9 cellular contexts compared by ENCODE assay signal in the genomic region with DNA sequence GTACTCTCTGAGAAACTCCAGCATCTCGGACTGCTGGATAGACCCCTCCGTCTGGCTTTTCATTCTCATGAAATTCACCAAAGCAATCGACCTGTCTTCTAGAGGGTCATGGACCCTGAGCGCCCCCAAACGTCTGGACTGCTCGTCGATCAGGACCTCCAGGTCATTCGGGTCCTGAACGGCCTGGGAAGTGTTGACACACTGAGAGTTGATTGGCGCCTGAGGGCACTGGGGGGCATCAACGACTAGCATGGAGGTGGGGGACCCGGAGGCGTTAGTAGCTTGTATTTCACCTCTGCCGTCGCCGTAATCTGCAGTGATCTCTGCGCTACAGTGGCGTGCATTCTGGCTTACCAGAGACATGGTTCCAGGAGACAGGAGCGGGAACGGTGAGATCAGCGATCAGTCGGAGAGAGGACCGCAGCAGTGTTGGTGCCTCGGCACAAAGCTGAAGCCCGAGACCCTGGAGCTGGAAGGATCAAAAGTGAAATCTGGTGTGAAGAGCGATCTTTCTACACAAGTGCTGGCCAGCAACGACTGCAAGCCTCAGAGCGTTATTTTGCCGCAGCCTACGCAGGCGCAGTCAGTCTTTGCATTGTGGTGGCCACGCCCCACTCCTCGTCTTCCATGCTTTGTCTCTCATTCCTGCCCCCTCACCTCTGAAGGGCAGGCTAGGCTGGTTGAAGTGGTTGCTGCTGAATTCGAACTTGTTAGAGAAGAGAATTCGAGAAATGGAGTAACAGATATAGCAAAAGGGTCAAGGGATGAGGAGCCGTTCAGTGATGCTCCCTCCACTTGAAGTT. TPM values are rescaled to one million over a fixed set of nuclear protein-coding genes. Genes with fewer than 3 reads are reported as not detected.
DNase-seq lines count a peak whose midpoint lies in the region; ATAC-seq, FAIRE-seq and TF ChIP-seq lines count a peak whose summit lies in the region.
"Had no signal": no experiment of that assay in that cellular context is flagged by ENCODE, and none has a peak within 500 bp of the region (broad histone marks: within the 10 kb centered on the region; RNA-seq: fewer than 3 reads in every experiment).

A gene with protein sequence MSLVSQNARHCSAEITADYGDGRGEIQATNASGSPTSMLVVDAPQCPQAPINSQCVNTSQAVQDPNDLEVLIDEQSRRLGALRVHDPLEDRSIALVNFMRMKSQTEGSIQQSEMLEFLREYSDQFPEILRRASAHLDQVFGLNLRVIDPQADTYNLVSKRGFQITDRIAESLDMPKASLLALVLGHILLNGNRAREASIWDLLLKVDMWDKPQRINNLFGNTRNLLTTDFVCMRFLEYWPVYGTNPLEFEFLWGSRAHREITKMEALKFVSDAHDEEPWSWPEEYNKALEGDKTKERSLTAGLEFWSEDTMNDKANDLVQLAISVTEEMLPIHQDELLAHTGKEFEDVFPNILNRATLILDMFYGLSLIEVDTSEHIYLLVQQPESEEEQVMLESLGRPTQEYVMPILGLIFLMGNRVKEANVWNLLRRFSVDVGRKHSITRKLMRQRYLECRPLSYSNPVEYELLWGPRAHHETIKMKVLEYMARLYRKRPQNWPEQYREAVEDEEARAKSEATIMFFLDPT (minus strand): TSS at position 566 of the 803 bp plus-strand sequence. CDS start 203 bp downstream, at position 363.

- peak within 1 kb of the TSS; percentile 18; the same call in 1 of the 2 replicates for H3K4me2 ChIP-seq in K562 (ENCODE audit: insufficient read depth, low read length)

- no peaks in the 10 kb centered on the region for H4K20me1 ChIP-seq in K562 (replicated peaks; ENCODE audit: control insufficient read depth, insufficient read depth, low read length)

- H3K27ac Mint-ChIP-seq in activated CD8-positive, alpha-beta memory T cell treated with anti-CD3 and anti-CD28 coated beads, Interleukin-2, amount 10 ng/mL, durations not matched to agents 7 days and 5 days: no peak within 1 kb of the TSS

- no peak for ATAC-seq in activated CD8-positive, alpha-beta memory T cell treated with anti-CD3 and anti-CD28 coated beads, Interleukin-2, amount 10 ng/mL, durations not matched to agents 7 days and 5 days
- no peak for ATAC-seq in K562

- H3K4me1 Mint-ChIP-seq in activated CD8-positive, alpha-beta memory T cell treated with anti-CD3 and anti-CD28 coated beads, Interleukin-2, amount 10 ng/mL, durations not matched to agents 7 days and 5 days: peaks cover 7% of the 10 kb centered on the region

- no TSS peak for BruUV-seq in K562 (replicated peaks; lab: Mats Ljungman, UMichigan)

- H3K36me3 Mint-ChIP-seq in activated CD8-positive, alpha-beta memory T cell treated with anti-CD3 and anti-CD28 coated beads, Interleukin-2, amount 10 ng/mL, durations not matched to agents 7 days and 5 days: no peaks in the 10 kb centered on the region

- H3K4me3 ChIP-seq in K562 (no peak within 1 kb of the TSS), mucosa of rectum (ENCODE audit: low read length in 2 of 2) (peak within 1 kb of the TSS; percentile 19 to 41), tibial artery (peak within 1 kb of the TSS; percentile 23 to 42)

- POLR2A ChIA-PET in K562 (lab: Yijun Ruan, JAX): no interaction called here

- no peaks in the 10 kb centered on the region for H3K79me2 ChIP-seq in K562 (ENCODE audit: control insufficient read depth, insufficient read depth, low read length)

- no peaks in the 10 kb centered on the region for H3K4me1 ChIP-seq in K562 (replicated peaks in 1 of 2; ENCODE audit: control insufficient read depth in 2 of 2, insufficient read depth in 2 of 2, low read length in 2 of 2)
- no peaks in the 10 kb centered on the region for H3K4me1 ChIP-seq in mucosa of rectum (ENCODE audit: control insufficient read depth in 2 of 2, insufficient read depth in 2 of 2, low read length in 2 of 2)
- no peaks in the 10 kb centered on the region for H3K4me1 ChIP-seq in tibial artery

- H3K36me3 ChIP-seq in K562 (ENCODE audit: control insufficient read depth, insufficient read depth, low read length) (no peaks in the 10 kb centered on the region), mucosa of rectum (ENCODE audit: control insufficient read depth in 2 of 2, insufficient read depth in 2 of 2, low read length in 2 of 2) (no peaks in the 10 kb centered on the region), tibial artery (no peaks in the 10 kb centered on the region)

- H3K9ac ChIP-seq in K562 (ENCODE audit: insufficient read depth in 1 of 2, low read depth in 2 of 2, low read length in 2 of 2) (no peak within 1 kb of the TSS), mucosa of rectum (ENCODE audit: low read depth in 1 of 2, low read length in 2 of 2) (no peak within 1 kb of the TSS)

- H3K9me3 ChIP-seq in K562 (replicated peaks; ENCODE audit: control insufficient read depth, insufficient read depth, low read depth, low read length) (no peaks in the 10 kb centered on the region), mucosa of rectum (ENCODE audit: control insufficient read depth in 2 of 2, low read length in 2 of 2) (no peaks in the 10 kb centered on the region), tibial artery (peaks cover 0 to 8% (median 0%) of the 10 kb centered on the region in 3 donors)

- no peak for TF ChIP-seq POLR2A in K562 (conservative IDR thresholded peaks at IDR 0.05)

- H3K27me3 Mint-ChIP-seq in activated CD8-positive, alpha-beta memory T cell treated with anti-CD3 and anti-CD28 coated beads, Interleukin-2, amount 10 ng/mL, durations not matched to agents 7 days and 5 days: peaks cover 7% of the 10 kb centered on the region

- TF ChIP-seq CTCF in K562 (IDR thresholded peaks at IDR 0.05 in 2 of 3, conservative IDR thresholded peaks at IDR 0.05 in 1 of 3; ENCODE audit: insufficient read depth in 2 of 3, low read depth in 1 of 3, low read length in 3 of 3) (no peak), tibial artery (IDR thresholded peaks at IDR 0.05) (no peak), GM10266 (IDR thresholded peaks at IDR 0.05; ENCODE audit: control insufficient read depth, insufficient read depth, low read depth, missing control alignments) (no peak)

- in situ Hi-C loops in K562 (cut with MboI): no loop called here

- H3K9me1 ChIP-seq in K562 (ENCODE audit: control insufficient read depth, insufficient read depth, low read length): no peaks in the 10 kb centered on the region

- no peak for FAIRE-seq in K562 (lab: Jason Lieb, UNC)
- no peak for FAIRE-seq in GM19239 (lab: Jason Lieb, UNC)

- CTCF ChIA-PET in activated CD8-positive, alpha-beta memory T cell treated with anti-CD3 and anti-CD28 coated beads, Interleukin-2, amount 10 ng/mL, durations not matched to agents 7 days and 5 days (lab: Charles Lee): no interaction called here
- CTCF ChIA-PET in K562 (lab: Yijun Ruan, JAX; ENCODE audit: low intra/inter-chr PET ratio): no interaction called here

- no peaks in the 10 kb centered on the region for H3K9me3 Mint-ChIP-seq in activated CD8-positive, alpha-beta memory T cell treated with anti-CD3 and anti-CD28 coated beads, Interleukin-2, amount 10 ng/mL, durations not matched to agents 7 days and 5 days (ENCODE audit: low read depth)

- peak; percentile 37 for DNase-seq in activated CD8-positive, alpha-beta memory T cell treated with anti-CD3 and anti-CD28 coated beads, Interleukin-2, amount 10 ng/mL, durations not matched to agents 7 days and 5 days
- no peak for DNase-seq in activated CD8-positive, alpha-beta memory T cell treated with anti-CD3 and anti-CD28 coated beads, Interleukin-2, amount 50 U/mL, for 4 hours
- DNase-seq in K562 (ENCODE audit: extremely low read depth in 1 of 4, low spot score in 3 of 4): no peak
- no peak for DNase-seq in tibial artery
- no peak for DNase-seq in GM10266 (ENCODE audit: extremely low spot score)
- DNase-seq in GM19239 (ENCODE audit: insufficient read length, low spot score): no peak
- no peak for DNase-seq in NK-92 treated with Interleukin-12 subunit alpha and Interleukin-12 subunit beta, amount 100 ng/mL, for 24 hours (lab: John Stamatoyannopoulos, UW)

- H3K27ac ChIP-seq in K562 (ENCODE audit: extremely low read depth, low read depth, low read length) (no peak within 1 kb of the TSS), mucosa of rectum (ENCODE audit: low read depth in 2 of 2, low read length in 2 of 2) (no peak within 1 kb of the TSS), tibial artery (no peak within 1 kb of the TSS)

- H3K27me3 ChIP-seq in K562 (ENCODE audit: control insufficient read depth in 2 of 2, insufficient read depth in 2 of 2, low read length in 2 of 2): no peaks in the 10 kb centered on the region
- H3K27me3 ChIP-seq in mucosa of rectum (ENCODE audit: control insufficient read depth in 2 of 2, insufficient read depth in 2 of 2, low read length in 2 of 2): peaks cover 0 to 2% of the 10 kb centered on the region in 2 donors
- no peaks in the 10 kb centered on the region for H3K27me3 ChIP-seq in tibial artery

- intact Hi-C loops in K562 (cut with micrococcal nuclease) (no loop called here), tibial artery (cut with DNase I; ENCODE audit: low total_unique reads) (no loop called here)

- 3% methylated on average over 35 of the region's 36 CpGs for WGBS in K562 (ENCODE audit: insufficient coverage, low coverage, missing lambda C conversion rate)

- TF ChIP-seq RAD21 in K562 (CRISPR knock-in tag; conservative IDR thresholded peaks at IDR 0.05 in 1 of 2, IDR thresholded peaks at IDR 0.05 in 1 of 2): no peak

- peak within 1 kb of the TSS; percentile 51; the same call in 1 of the 2 replicates for H2AFZ ChIP-seq in K562 (ENCODE audit: low read depth, low read length)

- no peak for TF ChIP-seq EP300 in K562 (IDR thresholded peaks at IDR 0.05; ENCODE audit: low read length)

- H3K4me3 Mint-ChIP-seq in activated CD8-positive, alpha-beta memory T cell treated with anti-CD3 and anti-CD28 coated beads, Interleukin-2, amount 10 ng/mL, durations not matched to agents 7 days and 5 days: peak within 1 kb of the TSS; percentile 65

RNA-seq across cellular contexts. Expression of the gene that starts here (rescaled TPM):
- total RNA-seq in activated CD8-positive, alpha-beta memory T cell treated with anti-CD3 and anti-CD28 coated beads, Interleukin-2, amount 10 ng/mL, durations not matched to agents 7 days and 5 days: not detected
- total RNA-seq in K562 (2011; cell fraction: chromatin; rRNA removed; ENCODE audit: low replicate concordance): not detected in 2 replicates
- not detected in 2 replicates for total RNA-seq in K562 (2011; cell fraction: nucleolus; rRNA removed)
- not detected in 2 replicates for total RNA-seq in K562 (2011; cell fraction: nucleoplasm; rRNA removed)
- total RNA-seq in K562 (2014; rRNA removed): not detected in 2 replicates
- not detected in 2 replicates for total RNA-seq in K562 (2014; rRNA removed; fragmentation: Illumina TruSeq; extraction: Trizol)
- total RNA-seq in K562 (2015; rRNA removed; fragmentation: Illumina TruSeq; extraction: Trizol): 0.08 TPM in 1 of 2 replicates, not detected in the other
- not detected in 2 replicates for total RNA-seq in K562 (2021)
- not detected in 2 replicates for polyA plus RNA-seq in K562 (2011; rRNA removed)
- polyA plus RNA-seq in K562 (2011; cell fraction: cytosol; rRNA removed): not detected in 2 replicates
- not detected in 2 replicates for polyA plus RNA-seq in K562 (2011; cell fraction: nucleus; rRNA removed)
- not detected in 2 replicates for polyA plus RNA-seq in K562 (2012)
- not detected in 2 replicates for polyA plus RNA-seq in K562 (2014; fragmentation: Illumina TruSeq; extraction: Trizol)
- polyA plus RNA-seq in K562 (2014; fragmentation: Nextera tagmentation; extraction: Ambion mirVana): under 1 TPM in 1 of 2 experiments, not detected in 1; 0.03 TPM
- polyA plus RNA-seq in K562 (2014; rRNA removed): 0.07 TPM in 1 of 2 replicates, not detected in the other
- polyA minus RNA-seq in K562 (2011; rRNA and poly(A)+ RNA removed): not detected in 2 replicates
- not detected in 2 replicates for polyA minus RNA-seq in K562 (2011; cell fraction: cytosol; rRNA and poly(A)+ RNA removed)
- polyA minus RNA-seq in K562 (2011; cell fraction: nucleus; rRNA and poly(A)+ RNA removed): not detected in 2 replicates
- polyA plus RNA-seq: AG04450 had no signal

Comparison
In these comparisons a context has a peak if more than half of its experiments do, and no peak if none do; other contexts are left out.
1. Peak in DNase-seq in activated CD8-positive, alpha-beta memory T cell treated with anti-CD3 and anti-CD28 coated beads, Interleukin-2, amount 10 ng/mL, durations not matched to agents 7 days and 5 days; RNA of the gene not detected or under 1 TPM.